Comparison of ENCODE assay signal across 8 cellular contexts in genomic region chr2:46335966-46336436, GRCh38. TPM values are rescaled to one million over a fixed set of nuclear protein-coding genes. Genes with fewer than 3 reads are reported as not detected.
DNase-seq lines count a peak whose midpoint lies in the region; TF ChIP-seq lines count a peak whose summit lies in the region.

No MANE protein-coding gene starts in this region.

- no peak for TF ChIP-seq CTCF in HFFc6 (IDR thresholded peaks at IDR 0.05)
- TF ChIP-seq CTCF in cardiac fibroblast (IDR thresholded peaks at IDR 0.05; ENCODE audit: low read depth, low read length) = no peak

- no peak overlapping the region for H3K23ac ChIP-seq in mesenchymal stem cell (ENCODE audit: low read length in 2 of 2)

- no peak overlapping the region for H2AFZ ChIP-seq in mesenchymal stem cell (ENCODE audit: low read depth, low read length)

- DNase-seq in HFFc6 (no peak), cardiac fibroblast (ENCODE audit: low read depth in 2 of 2) (peak in 1 of 2 donors; percentile 37), mesenchymal stem cell (no peak), substantia nigra (lab: John Stamatoyannopoulos, UW) (peak in 1 of 49 donors; percentile 18), pons (ENCODE audit: low spot score) (no peak), NCI-H446 treated with DMSO at 0.1 percent for 48 hours (lab: John Stamatoyannopoulos, UW) (no peak), NCI-H2107 treated with DMSO at 0.1 percent for 48 hours (lab: John Stamatoyannopoulos, UW; ENCODE audit: unreplicated experiment) (no peak)
- no peak for DNase-seq in activated CD4-positive, alpha-beta T cell treated with anti-CD3 and anti-CD28 coated beads for 1 hour

- H3K4me3 Mint-ChIP-seq in HFFc6 = peak overlapping the region; percentile 87

- no peak overlapping the region for H3K4me2 ChIP-seq in mesenchymal stem cell (ENCODE audit: low read length, poor library complexity, severe bottlenecking)

- H3K27me3 Mint-ChIP-seq in HFFc6 (ENCODE audit: insufficient read depth) = no peaks in the 10 kb centered on the region

- H2BK15ac ChIP-seq in mesenchymal stem cell (ENCODE audit: low read depth, poor library complexity, severe bottlenecking) = no peak overlapping the region

- peak overlapping the region; percentile 39 to 71 for H3K4ac ChIP-seq in mesenchymal stem cell (ENCODE audit: low read depth in 1 of 2, low read length in 2 of 2)

- H4K91ac ChIP-seq in mesenchymal stem cell (ENCODE audit: low read length) = peak overlapping the region; percentile 97

- peak overlapping the region in 1 of 2 experiments; percentile 26 for H3K14ac ChIP-seq in mesenchymal stem cell (ENCODE audit: low read length in 2 of 2)

- peak overlapping the region; percentile 81 for H2BK5ac ChIP-seq in mesenchymal stem cell (ENCODE audit: low read depth, low read length, poor library complexity, severe bottlenecking)

- no peaks in the 10 kb centered on the region for H3K9me3 Mint-ChIP-seq in HFFc6

- H3K27ac ChIP-seq in mesenchymal stem cell (ENCODE audit: low read length, poor library complexity, severe bottlenecking) (peak overlapping the region; percentile 89), substantia nigra (ENCODE audit: low read depth, low read length, poor library complexity, severe bottlenecking) (peak overlapping the region; percentile 58)

- H3K4me1 Mint-ChIP-seq in HFFc6 (ENCODE audit: low read depth) = peaks cover 76% of the 10 kb centered on the region

- H3K36me3 ChIP-seq in mesenchymal stem cell (ENCODE audit: control insufficient read depth in 1 of 2, insufficient read depth in 2 of 2, low read depth in 1 of 2, low read length in 2 of 2) = no peaks in the 10 kb centered on the region

- peak overlapping the region; percentile 89 for H4K8ac ChIP-seq in mesenchymal stem cell (ENCODE audit: low read length)

- no peaks in the 10 kb centered on the region for H3K9me3 ChIP-seq in mesenchymal stem cell (ENCODE audit: control insufficient read depth, low read length)

- H3K27ac Mint-ChIP-seq in HFFc6 = peak overlapping the region; percentile 92

- peaks cover 39% of the 10 kb centered on the region for H3K4me1 ChIP-seq in mesenchymal stem cell (ENCODE audit: control insufficient read depth, insufficient read depth, low read depth, low read length)

- peak overlapping the region; percentile 83 to 84 for H3K18ac ChIP-seq in mesenchymal stem cell (ENCODE audit: low read depth in 1 of 2, low read length in 2 of 2)

- H3K79me1 ChIP-seq in mesenchymal stem cell (replicated peaks; ENCODE audit: low read length, poor library complexity, severe bottlenecking) = peaks cover 40% of the 10 kb centered on the region

- peak overlapping the region; percentile 89 for H3K9ac ChIP-seq in mesenchymal stem cell (ENCODE audit: low read length)

- H3K27me3 ChIP-seq in mesenchymal stem cell (ENCODE audit: control insufficient read depth in 1 of 2, insufficient read depth in 1 of 2, low read length in 2 of 2) = no peaks in the 10 kb centered on the region

- H2AK5ac ChIP-seq in mesenchymal stem cell (ENCODE audit: low read length, severe bottlenecking) = peak overlapping the region; percentile 61

- H3K4me3 ChIP-seq in cardiac fibroblast (replicated peaks in 1 of 2; ENCODE audit: low read depth in 2 of 2, low read length in 2 of 2) (peak overlapping the region; percentile 14 to 39), mesenchymal stem cell (ENCODE audit: insufficient read depth in 1 of 2, low read depth in 1 of 2, low read length in 2 of 2) (peak overlapping the region in 1 of 2 experiments; percentile 73)

- peak overlapping the region; percentile 90 to 94 for H2BK12ac ChIP-seq in mesenchymal stem cell (ENCODE audit: low read length in 2 of 2)

- 52% methylated on average over 7 of the region's 7 CpGs for WGBS in mesenchymal stem cell

- H3K36me3 Mint-ChIP-seq in HFFc6 (ENCODE audit: low read depth) = peaks cover 5% of the 10 kb centered on the region

- peak overlapping the region; percentile 86 for H2BK120ac ChIP-seq in mesenchymal stem cell (ENCODE audit: low read depth, low read length)

RNA-seq across cellular contexts. Expression of gene EPAS1, which starts 38.8 kb away (rescaled TPM):
- total RNA-seq in HFFc6 (2021; fragmentation: NEBNext Ultra II Directional; extraction: Animal tissue kit (Norgen Biotek cat#: 25700)) = 100 to 1,000 TPM in 4 of 6 experiments, 10 to 100 TPM in 2; 93.5 to 115 (median 101) TPM
- polyA plus RNA-seq in mesenchymal stem cell (2013, experiment 1 of 2) = 237 TPM
- polyA plus RNA-seq in mesenchymal stem cell (2013, experiment 2 of 2) = 244 TPM
